ENCODE assay signal across 21 cellular contexts in genomic region chr19:16167055-16167454, GRCh38. TPM values are rescaled to one million over a fixed set of nuclear protein-coding genes. Genes with fewer than 3 reads are reported as not detected.
"Had no signal": no experiment of that assay in that cellular context is flagged by ENCODE, and none has a peak within 500 bp of the region (broad histone marks: within the 10 kb centered on the region; RNA-seq: fewer than 3 reads in every experiment).

No MANE protein-coding gene starts in this region.

- H3K27ac Mint-ChIP-seq: mesothelial cell of epicardium; stimulated activated naive CD8-positive, alpha-beta T cell treated with anti-CD3 and anti-CD28 coated beads, Interleukin-15, amount 100 ng/mL, for 72 hours had no signal

- H3K4me1 Mint-ChIP-seq: mesothelial cell of epicardium, nephron progenitor cell had no signal

- ATAC-seq: heart left ventricle; left cardiac atrium; left lung; mucosa of descending colon; psoas muscle; right cardiac atrium; stimulated activated naive CD8-positive, alpha-beta T cell treated with anti-CD3 and anti-CD28 coated beads, Interleukin-15, amount 100 ng/mL, for 72 hours had no signal

- H3K4me3 Mint-ChIP-seq: mesothelial cell of epicardium; nephron progenitor cell; stimulated activated naive CD8-positive, alpha-beta T cell treated with anti-CD3 and anti-CD28 coated beads, Interleukin-15, amount 100 ng/mL, for 72 hours had no signal

- H3K27me3 Mint-ChIP-seq: naive B cell; stimulated activated naive CD8-positive, alpha-beta T cell treated with anti-CD3 and anti-CD28 coated beads, Interleukin-15, amount 100 ng/mL, for 72 hours had no signal

- H3K9me3 Mint-ChIP-seq: mesothelial cell of epicardium; nephron progenitor cell; stimulated activated naive CD8-positive, alpha-beta T cell treated with anti-CD3 and anti-CD28 coated beads, Interleukin-15, amount 100 ng/mL, for 72 hours had no signal

- H3K36me3 Mint-ChIP-seq: mesothelial cell of epicardium, naive B cell had no signal

- DNase-seq: cortex of kidney; heart left ventricle; left cardiac atrium; left lung; mesenchymal stem cell; mucosa of descending colon; naive B cell; nephron progenitor cell; nucleus accumbens; psoas muscle; right cardiac atrium; spleen; stimulated activated CD4-positive, alpha-beta T cell treated with anti-CD3 and anti-CD28 coated beads, Interleukin-4, amount 100 ng/mL, for 4 hours; stimulated activated naive CD4-positive, alpha-beta T cell; stimulated activated naive CD8-positive, alpha-beta T cell treated with anti-CD3 and anti-CD28 coated beads, Interleukin-15, amount 100 ng/mL, for 72 hours; transverse colon; upper lobe of right lung; uterus had no signal

RNA-seq across cellular contexts. Expression of gene CIB3, which starts 6.3 kb away (rescaled TPM):
- polyA plus RNA-seq: esophagus, heart left ventricle, hepatocyte, psoas muscle, right cardiac atrium had no signal
